Comparison of ENCODE assay signal across 10 cellular contexts in the genomic region with DNA sequence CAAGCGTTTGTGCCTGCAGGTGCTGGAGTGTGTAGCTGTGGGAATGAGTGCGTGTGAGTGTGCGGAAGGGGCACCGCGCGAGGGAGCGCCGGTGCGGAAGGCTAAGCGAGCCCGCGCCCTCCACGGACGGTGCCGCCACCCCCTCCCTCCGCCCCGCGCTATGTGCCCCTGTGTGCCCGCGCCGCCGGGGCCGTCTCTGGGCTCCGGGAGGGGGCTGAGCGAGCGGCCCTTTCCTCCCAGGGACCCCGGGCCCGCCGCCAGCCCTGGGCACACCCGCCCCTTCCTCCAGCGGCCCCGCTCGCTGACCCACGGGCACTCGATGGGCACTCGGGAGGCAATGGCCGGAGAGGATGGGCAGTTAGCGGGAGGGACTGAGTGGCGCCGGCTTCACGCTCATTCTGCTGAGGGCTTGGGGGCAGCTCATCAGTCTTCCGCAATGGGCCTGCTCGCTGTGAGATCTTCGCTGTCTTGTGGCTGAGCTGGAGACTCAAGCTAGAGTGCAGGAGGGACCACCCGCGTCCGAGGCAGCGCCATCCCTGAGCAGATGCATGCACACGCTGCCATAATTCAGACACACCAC. TPM values are rescaled to one million over a fixed set of nuclear protein-coding genes. Genes with fewer than 3 reads are reported as not detected.
DNase-seq lines count a peak whose midpoint lies in the region; ATAC-seq and TF ChIP-seq lines count a peak whose summit lies in the region.
"Had no signal": no experiment of that assay in that cellular context is flagged by ENCODE, and none has a peak within 500 bp of the region (broad histone marks: within the 10 kb centered on the region; RNA-seq: fewer than 3 reads in every experiment).

No MANE protein-coding gene starts in this region.

- H3K27ac Mint-ChIP-seq in activated B cell treated with CpG ODN at 0.5 μM for 24 hours = peak overlapping the region; percentile 15
- H3K27ac Mint-ChIP-seq in glutamatergic neuron (ENCODE audit: unreplicated experiment) = peak overlapping the region; percentile 68

- H3K27me3 Mint-ChIP-seq in activated B cell treated with CpG ODN at 0.5 μM for 24 hours (peaks cover 45% of the 10 kb centered on the region), glutamatergic neuron (ENCODE audit: unreplicated experiment) (peaks cover 28% of the 10 kb centered on the region)

- H3K9me3 Mint-ChIP-seq in activated B cell treated with CpG ODN at 0.5 μM for 24 hours (no peaks in the 10 kb centered on the region), glutamatergic neuron (ENCODE audit: unreplicated experiment) (peaks cover 18% of the 10 kb centered on the region)

- H3K4me3 Mint-ChIP-seq in activated B cell treated with CpG ODN at 0.5 μM for 24 hours (peak overlapping the region; percentile 78), glutamatergic neuron (ENCODE audit: unreplicated experiment) (peak overlapping the region; percentile 88)

- H3K9me3 ChIP-seq in ES-I3 (ENCODE audit: control insufficient read depth, insufficient read depth, low read length) = no peaks in the 10 kb centered on the region
- H3K9me3 ChIP-seq: left lung had no signal

- H3K4me1 Mint-ChIP-seq in activated B cell treated with CpG ODN at 0.5 μM for 24 hours = peaks cover 39% of the 10 kb centered on the region
- H3K4me1 Mint-ChIP-seq in glutamatergic neuron (ENCODE audit: low read depth, unreplicated experiment) = peaks cover 23% of the 10 kb centered on the region

- H3K4me1 ChIP-seq in ES-I3 (ENCODE audit: insufficient read depth, low read length) (peaks cover 18% of the 10 kb centered on the region), rectal smooth muscle tissue (ENCODE audit: control insufficient read depth, insufficient read depth, low read length) (no peaks in the 10 kb centered on the region)

- H3K27ac ChIP-seq in rectal smooth muscle tissue (ENCODE audit: low read depth, low read length) = no peak overlapping the region
- H3K27ac ChIP-seq: left lung had no signal

- POLR2A ChIA-PET in activated B cell treated with CpG ODN at 0.5 μM for 24 hours (lab: Charles Lee) = interaction anchor here (0.6 to 1.2 kb wide), 2 partner anchors 12 to 16 kb away, joined by 3 to 4 read pairs; no protein-coding TSS in a partner anchor
- POLR2A ChIA-PET in GM10248 (lab: Yijun Ruan, JAX) = no interaction called here

- H3K36me3 ChIP-seq in ES-I3 (ENCODE audit: insufficient read depth, low read length) (no peaks in the 10 kb centered on the region), rectal smooth muscle tissue (ENCODE audit: control insufficient read depth, insufficient read depth, low read length) (no peaks in the 10 kb centered on the region)
- H3K36me3 ChIP-seq: left lung had no signal

- H3K36me3 Mint-ChIP-seq in activated B cell treated with CpG ODN at 0.5 μM for 24 hours (ENCODE audit: low read depth) (no peaks in the 10 kb centered on the region), glutamatergic neuron (ENCODE audit: unreplicated experiment) (peaks cover 10% of the 10 kb centered on the region)

- H3K9ac ChIP-seq in ES-I3 (ENCODE audit: low read depth, low read length) (peak overlapping the region; percentile 45; the same call in 1 of the 2 replicates), rectal smooth muscle tissue (ENCODE audit: low read length) (no peak overlapping the region)

- peaks cover 24% of the 10 kb centered on the region for H3K27me3 ChIP-seq in rectal smooth muscle tissue (ENCODE audit: control insufficient read depth, insufficient read depth, low read length)

- peak overlapping the region; percentile 43 for H3K4me3 ChIP-seq in rectal smooth muscle tissue (ENCODE audit: low read length)
- H3K4me3 ChIP-seq: left lung had no signal

- intact Hi-C loops in activated B cell treated with CpG ODN at 0.5 μM for 24 hours (cut with micrococcal nuclease) = loop anchor here (1.0 kb wide), 2 partner anchors 8 to 13 kb away; partner anchors contain the start of gene ADGRB2

- no peak for ATAC-seq in activated B cell treated with CpG ODN at 0.5 μM for 24 hours (ENCODE audit: low read depth)
- no peak for ATAC-seq in HG02678 (IDR thresholded peaks at IDR 0.05; ENCODE audit: unreplicated experiment)
- ATAC-seq in GM21528 (IDR thresholded peaks at IDR 0.05; ENCODE audit: low FRiP score, unreplicated experiment) = no peak

- TF ChIP-seq CTCF in activated B cell treated with CpG ODN at 0.5 μM for 24 hours (IDR thresholded peaks at IDR 0.05) (no peak), glutamatergic neuron (IDR thresholded peaks at IDR 0.05; ENCODE audit: partially characterized antibody, unreplicated experiment) (no peak), GM10248 (IDR thresholded peaks at IDR 0.05; ENCODE audit: control extremely low read depth, extremely low read depth, low read depth, missing control alignments) (no peak)

- DNase-seq in activated B cell treated with CpG ODN at 0.5 μM for 24 hours (no peak), glutamatergic neuron (no peak), GM10248 (ENCODE audit: extremely low spot score) (no peak)
- DNase-seq: effector CD4-positive, alpha-beta T cell; MV-4-11 had no signal

- CTCF ChIA-PET in activated B cell treated with CpG ODN at 0.5 μM for 24 hours (lab: Charles Lee) = no interaction called here
- CTCF ChIA-PET in GM10248 (lab: Yijun Ruan, JAX) = no interaction called here

RNA-seq across cellular contexts. Expression of gene ADGRB2, which starts 8.6 kb away (rescaled TPM):
- total RNA-seq in activated B cell treated with CpG ODN at 0.5 μM for 24 hours = 6.3 and 6.5 TPM in 2 replicates
- 15.8 TPM for total RNA-seq in glutamatergic neuron (ENCODE audit: unreplicated experiment)

RNA-seq across cellular contexts. Expression of gene SPOCD1, which starts 43.1 kb away (rescaled TPM):
- not detected in 2 replicates for total RNA-seq in activated B cell treated with CpG ODN at 0.5 μM for 24 hours
- total RNA-seq in glutamatergic neuron (ENCODE audit: unreplicated experiment) = 0.74 TPM
